1 cellular context compared by ENCODE assay signal in the genomic region with DNA sequence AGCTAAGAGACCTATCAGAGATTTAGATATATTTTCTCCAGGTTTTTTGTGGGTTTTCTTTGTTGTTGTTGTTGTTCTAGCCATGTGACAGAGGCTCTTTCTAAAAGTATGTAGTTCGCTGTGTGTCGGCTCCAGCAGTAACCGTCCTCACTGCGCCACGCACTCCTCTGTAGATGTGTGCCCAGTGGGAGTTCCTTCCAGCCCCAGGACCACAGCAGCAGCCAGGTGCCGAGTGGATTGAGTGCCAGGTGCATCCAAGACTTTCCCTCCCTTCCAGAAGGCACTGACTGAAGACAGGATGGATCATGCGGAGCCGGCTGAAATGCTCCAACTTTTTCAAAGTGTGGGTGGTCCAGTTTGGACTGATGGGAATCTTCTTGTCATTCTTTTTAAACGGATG.
TF ChIP-seq lines count a peak whose summit lies in the region.

No MANE protein-coding gene starts in this region.

TF ChIP-seq in IMR-90, 13 proteins besides CTCF, POLR2A, EP300 and RAD21:
- TF ChIP-seq BHLHE40 (IDR thresholded peaks at IDR 0.05; ENCODE audit: low read depth, low read length) = no peak
- no peak for TF ChIP-seq NFE2L2 (IDR thresholded peaks at IDR 0.05; ENCODE audit: low read depth, low read length)
- no peak for TF ChIP-seq CEBPB (IDR thresholded peaks at IDR 0.05; ENCODE audit: low read depth, low read length)
- no peak for TF ChIP-seq MAFK (IDR thresholded peaks at IDR 0.05; ENCODE audit: low read depth, low read length)
- TF ChIP-seq CHD1 (IDR thresholded peaks at IDR 0.05; ENCODE audit: low read depth, low read length) = no peak
- no peak for TF ChIP-seq RCOR1 (IDR thresholded peaks at IDR 0.05; ENCODE audit: insufficient replicate concordance, low read length)
- TF ChIP-seq, protein P1, sequence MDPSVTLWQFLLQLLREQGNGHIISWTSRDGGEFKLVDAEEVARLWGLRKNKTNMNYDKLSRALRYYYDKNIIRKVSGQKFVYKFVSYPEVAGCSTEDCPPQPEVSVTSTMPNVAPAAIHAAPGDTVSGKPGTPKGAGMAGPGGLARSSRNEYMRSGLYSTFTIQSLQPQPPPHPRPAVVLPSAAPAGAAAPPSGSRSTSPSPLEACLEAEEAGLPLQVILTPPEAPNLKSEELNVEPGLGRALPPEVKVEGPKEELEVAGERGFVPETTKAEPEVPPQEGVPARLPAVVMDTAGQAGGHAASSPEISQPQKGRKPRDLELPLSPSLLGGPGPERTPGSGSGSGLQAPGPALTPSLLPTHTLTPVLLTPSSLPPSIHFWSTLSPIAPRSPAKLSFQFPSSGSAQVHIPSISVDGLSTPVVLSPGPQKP (IDR thresholded peaks at IDR 0.05; ENCODE audit: borderline replicate concordance, low read depth, low read length) = no peak
- TF ChIP-seq, protein P2, sequence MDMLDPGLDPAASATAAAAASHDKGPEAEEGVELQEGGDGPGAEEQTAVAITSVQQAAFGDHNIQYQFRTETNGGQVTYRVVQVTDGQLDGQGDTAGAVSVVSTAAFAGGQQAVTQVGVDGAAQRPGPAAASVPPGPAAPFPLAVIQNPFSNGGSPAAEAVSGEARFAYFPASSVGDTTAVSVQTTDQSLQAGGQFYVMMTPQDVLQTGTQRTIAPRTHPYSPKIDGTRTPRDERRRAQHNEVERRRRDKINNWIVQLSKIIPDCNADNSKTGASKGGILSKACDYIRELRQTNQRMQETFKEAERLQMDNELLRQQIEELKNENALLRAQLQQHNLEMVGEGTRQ (IDR thresholded peaks at IDR 0.05; ENCODE audit: low read depth, low read length) = no peak
